1 cellular context compared by ENCODE assay signal in the genomic region with DNA sequence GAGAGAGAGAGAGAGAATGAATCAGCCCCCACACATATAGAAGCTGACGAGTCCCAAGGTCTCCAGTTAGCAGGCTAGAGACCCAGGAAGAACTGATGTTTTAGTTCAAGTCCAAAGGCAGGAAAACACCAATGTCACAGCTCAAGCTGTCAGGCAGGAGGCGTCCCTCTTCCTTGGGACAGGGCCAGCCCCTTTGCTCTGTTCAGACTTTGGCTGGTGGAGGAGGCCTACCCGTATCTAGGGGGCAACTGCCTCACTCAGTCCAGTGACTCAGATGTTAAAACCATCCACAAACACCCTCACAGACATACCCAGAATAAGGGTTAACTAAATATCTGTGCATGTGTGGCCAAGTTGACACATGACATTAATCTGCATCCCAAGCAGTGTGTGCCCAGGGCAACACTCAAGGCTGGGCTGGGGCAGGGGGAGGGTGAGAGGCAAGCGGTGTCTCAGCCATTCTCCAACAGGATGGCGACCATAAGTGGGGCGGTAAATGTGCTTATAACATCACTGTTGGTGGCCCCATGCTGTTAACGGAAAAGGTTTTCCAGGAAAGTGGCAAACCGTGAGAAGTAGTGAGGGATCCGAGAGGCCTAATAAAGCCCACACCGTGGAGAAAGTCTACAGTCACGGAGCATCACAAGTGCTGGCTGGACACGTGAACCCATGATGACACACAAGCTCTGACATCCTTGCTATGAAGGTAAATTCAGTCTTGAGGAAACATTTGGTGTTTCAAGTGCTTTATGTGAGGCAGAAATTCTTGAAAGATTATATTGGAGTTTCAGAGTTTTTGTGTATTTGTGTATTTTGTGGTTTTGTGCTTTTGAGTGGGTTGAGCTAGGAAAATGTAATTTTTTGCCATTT.
TF ChIP-seq lines count a peak whose summit lies in the region.

No MANE protein-coding gene starts in this region.

TF ChIP-seq in IMR-90, 13 proteins besides CTCF, POLR2A, EP300 and RAD21:
- TF ChIP-seq RFX5 (IDR thresholded peaks at IDR 0.05; ENCODE audit: low read depth, low read length) (no peak), FOS (IDR thresholded peaks at IDR 0.05; ENCODE audit: low read depth, low read length) (no peak), MAFK (IDR thresholded peaks at IDR 0.05; ENCODE audit: low read depth, low read length) (no peak), NFE2L2 (IDR thresholded peaks at IDR 0.05; ENCODE audit: low read depth, low read length) (no peak), SMC3 (IDR thresholded peaks at IDR 0.05; ENCODE audit: low read depth, low read length) (no peak), CEBPB (IDR thresholded peaks at IDR 0.05; ENCODE audit: low read depth, low read length) (no peak), MAZ (IDR thresholded peaks at IDR 0.05; ENCODE audit: borderline replicate concordance, low read depth, low read length) (no peak), CHD1 (IDR thresholded peaks at IDR 0.05; ENCODE audit: low read depth, low read length) (no peak)
- TF ChIP-seq, protein P1, sequence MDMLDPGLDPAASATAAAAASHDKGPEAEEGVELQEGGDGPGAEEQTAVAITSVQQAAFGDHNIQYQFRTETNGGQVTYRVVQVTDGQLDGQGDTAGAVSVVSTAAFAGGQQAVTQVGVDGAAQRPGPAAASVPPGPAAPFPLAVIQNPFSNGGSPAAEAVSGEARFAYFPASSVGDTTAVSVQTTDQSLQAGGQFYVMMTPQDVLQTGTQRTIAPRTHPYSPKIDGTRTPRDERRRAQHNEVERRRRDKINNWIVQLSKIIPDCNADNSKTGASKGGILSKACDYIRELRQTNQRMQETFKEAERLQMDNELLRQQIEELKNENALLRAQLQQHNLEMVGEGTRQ (IDR thresholded peaks at IDR 0.05; ENCODE audit: low read depth, low read length), result no peak
